ENCODE assay signal across 23 cellular contexts in genomic region chr10:5281355-5281754, GRCh38.
"Had no signal": no experiment of that assay in that cellular context is flagged by ENCODE, and none has a peak within 500 bp of the region (broad histone marks: within the 10 kb centered on the region; RNA-seq: fewer than 3 reads in every experiment).

No MANE protein-coding gene starts in this region.

- DNase-seq: cortex of kidney; effector CD8-positive, alpha-beta T cell; effector memory CD8-positive, alpha-beta T cell; endodermal cell; erythroblast; esophagus squamous epithelium; foreskin fibroblast; foreskin melanocyte; gastrocnemius medialis; glutamatergic neuron; head of caudate nucleus; heart right ventricle; hippocampal formation; left cardiac atrium; left ventricle myocardium superior; lower lobe of right lung; mesenchymal stem cell; mucosa of descending colon; naive B cell had no signal

- H3K9me3 Mint-ChIP-seq: dendritic cell treated with granulocyte-macrophage colony-stimulating factor and Interleukin-4, amounts not matched to agents 40 ng/mL and 50 ng/mL, for 4 days; effector memory CD8-positive, alpha-beta T cell; endodermal cell; naive B cell had no signal

- H3K27ac Mint-ChIP-seq: effector memory CD8-positive, alpha-beta T cell; mesothelial cell of epicardium; naive B cell had no signal

- H3K4me3 Mint-ChIP-seq: dendritic cell treated with granulocyte-macrophage colony-stimulating factor and Interleukin-4, amounts not matched to agents 40 ng/mL and 50 ng/mL, for 4 days; effector memory CD8-positive, alpha-beta T cell; endodermal cell; mesothelial cell of epicardium; naive B cell had no signal

- FAIRE-seq: islet of Langerhans, keratinocyte had no signal

- H3K36me3 Mint-ChIP-seq: mesothelial cell of epicardium, naive B cell had no signal

- ATAC-seq: effector memory CD8-positive, alpha-beta T cell; gastrocnemius medialis; heart right ventricle; left cardiac atrium; left ventricle myocardium superior; mucosa of descending colon had no signal

- H3K4me1 Mint-ChIP-seq: mesothelial cell of epicardium, naive B cell had no signal
